In the genomic region with DNA sequence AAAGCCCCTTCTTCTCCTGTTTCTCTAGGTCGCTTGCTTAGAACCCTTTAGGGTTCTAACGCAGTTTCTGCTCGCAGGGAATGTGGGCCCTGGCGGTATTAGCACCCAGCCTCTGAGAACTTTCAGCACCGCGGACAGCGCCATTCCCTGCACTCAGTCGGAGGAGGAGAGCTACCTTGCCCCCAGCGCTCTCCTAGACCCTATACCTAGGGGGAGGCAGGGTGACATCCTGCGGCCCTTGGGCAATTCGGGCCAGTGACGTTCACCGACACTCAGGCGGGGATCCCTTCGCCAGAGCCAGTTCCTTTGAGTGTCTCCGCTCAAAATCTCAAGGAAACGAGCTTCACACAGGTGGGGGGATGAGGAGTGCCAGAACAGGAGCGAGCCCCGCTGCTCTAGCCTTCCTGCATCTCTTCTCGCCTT, we compare ENCODE assay signal across 8 cellular contexts. TPM values are rescaled to one million over a fixed set of nuclear protein-coding genes. Genes with fewer than 3 reads are reported as not detected.
DNase-seq lines count a peak whose midpoint lies in the region; TF ChIP-seq lines count a peak whose summit lies in the region.

No MANE protein-coding gene starts in this region.

- no peak for TF ChIP-seq EP300 in esophagus muscularis mucosa (IDR thresholded peaks at IDR 0.05)

- no peaks in the 10 kb centered on the region for H3K36me3 ChIP-seq in esophagus muscularis mucosa

- peaks cover 0 to 48% (median 16%) of the 10 kb centered on the region in 4 donors for H3K27me3 ChIP-seq in esophagus muscularis mucosa

- no peak for TF ChIP-seq POLR2A in esophagus muscularis mucosa (IDR thresholded peaks at IDR 0.05; ENCODE audit: low read depth)

- no peaks in the 10 kb centered on the region for H3K9me3 ChIP-seq in esophagus muscularis mucosa

- intact Hi-C loops in esophagus muscularis mucosa (cut with DNase I), result no loop called here

- in situ Hi-C loops in Caki2 (cut with HindIII; ENCODE audit: low pct_unique_long_range_greater_than_20kb, low sequenced_read_pairs), result no loop called here

- 6% methylated on average over 7 of the region's 20 CpGs for WGBS in esophagus muscularis mucosa

- DNase-seq in Caki2 (ENCODE audit: low read depth), result peak; percentile 49
- peak in 57 of 76 experiments; percentile 5 to 75 (median 42) for DNase-seq in HUDEP-2 (lab: John Stamatoyannopoulos, UW; ENCODE audit: unreplicated experiment in 76 of 76)
- DNase-seq in coronary artery (ENCODE audit: low spot score), result no peak
- DNase-seq in left kidney (ENCODE audit: low read depth, low spot score), result peak; percentile 96
- DNase-seq in stimulated activated CD8-positive, alpha-beta memory T cell treated with anti-CD3 and anti-CD28 coated beads, Interleukin-15, amount 100 ng/mL, for 24 hours (ENCODE audit: low read depth), result peak; percentile 22
- no peak for DNase-seq in esophagus muscularis mucosa (ENCODE audit: extremely low spot score)
- no peak for DNase-seq in NCI-H1092 treated with DMSO at 0.1 percent for 48 hours (lab: John Stamatoyannopoulos, UW)

- TF ChIP-seq CTCF in VCaP (conservative IDR thresholded peaks at IDR 0.05), result peak; percentile 4; the same call in 1 of the 2 replicates
- TF ChIP-seq CTCF in coronary artery (IDR thresholded peaks at IDR 0.05), result no peak
- no peak for TF ChIP-seq CTCF in esophagus muscularis mucosa (IDR thresholded peaks at IDR 0.05)

- H3K27ac ChIP-seq in VCaP, result peak overlapping the region; percentile 56
- no peak overlapping the region for H3K27ac ChIP-seq in coronary artery
- no peak overlapping the region for H3K27ac ChIP-seq in esophagus muscularis mucosa (replicated peaks in 1 of 4)

- H3K4me1 ChIP-seq in esophagus muscularis mucosa, result peaks cover 9 to 14% (median 13%) of the 10 kb centered on the region in 4 donors

- H3K4me3 ChIP-seq in coronary artery (peak overlapping the region; percentile 54), esophagus muscularis mucosa (peak overlapping the region in 1 of 4 donors; percentile 12)

RNA-seq across cellular contexts. Expression of a gene that starts 1.3 kb away (rescaled TPM):
- not detected in 2 replicates for total RNA-seq in Caki2 (2014; rRNA removed; shearing (Covaris generic); ENCODE audit: low replicate concordance)
- 1 to 10 TPM in 1 of 4 donors, under 1 TPM in 3; 0.42 to 1.3 (median 0.58) TPM for total RNA-seq in esophagus muscularis mucosa

Comparison
In these comparisons a context has a peak if more than half of its experiments do, and no peak if none do; other contexts are left out.
1. DNase-seq: peak in Caki2 (single experiment), HUDEP-2 (57 of 76), left kidney (single experiment) and stimulated activated CD8-positive, alpha-beta memory T cell treated with anti-CD3 and anti-CD28 coated beads, Interleukin-15, amount 100 ng/mL, for 24 hours (single experiment); none in coronary artery (single experiment), esophagus muscularis mucosa (single experiment) and NCI-H1092 treated with DMSO at 0.1 percent for 48 hours (single experiment).